ENCODE assay signal across 8 cellular contexts in genomic region chr10:3043512-3044368, GRCh38. TPM values are rescaled to one million over a fixed set of nuclear protein-coding genes. Genes with fewer than 3 reads are reported as not detected.
DNase-seq lines count a peak whose midpoint lies in the region; ATAC-seq and TF ChIP-seq lines count a peak whose summit lies in the region.

No MANE protein-coding gene starts in this region.

- H3K4me1 Mint-ChIP-seq in activated CD8-positive, alpha-beta T cell treated with anti-CD3 and anti-CD28 coated beads, Interleukin-2, amount 10 ng/mL, durations not matched to agents 7 days and 5 days (ENCODE audit: low read depth) = no peaks in the 10 kb centered on the region

- no peak overlapping the region for H3K27ac ChIP-seq in C4-2B
- peak overlapping the region; percentile 13 for H3K27ac ChIP-seq in muscle layer of colon (ENCODE audit: low read depth, low read length)
- peak overlapping the region; percentile 6 to 81 for H3K27ac ChIP-seq in tibial artery

- no peaks in the 10 kb centered on the region for H3K36me3 ChIP-seq in muscle layer of colon (ENCODE audit: insufficient read depth, low read length)
- H3K36me3 ChIP-seq in tibial artery = no peaks in the 10 kb centered on the region

- H3K9me3 ChIP-seq in muscle layer of colon (ENCODE audit: low read length) (no peaks in the 10 kb centered on the region), tibial artery (no peaks in the 10 kb centered on the region)

- ATAC-seq in GM19023 (IDR thresholded peaks at IDR 0.05; ENCODE audit: unreplicated experiment) = peak; percentile 80
- peak; percentile 71 for ATAC-seq in HG03378 (IDR thresholded peaks at IDR 0.05; ENCODE audit: unreplicated experiment)
- ATAC-seq in activated CD8-positive, alpha-beta T cell treated with anti-CD3 and anti-CD28 coated beads, Interleukin-2, amount 10 ng/mL, durations not matched to agents 7 days and 5 days = peak; percentile 57

- no peak overlapping the region for H3K4me3 Mint-ChIP-seq in activated CD8-positive, alpha-beta T cell treated with anti-CD3 and anti-CD28 coated beads, Interleukin-2, amount 10 ng/mL, durations not matched to agents 7 days and 5 days

- CTCF ChIA-PET in activated CD8-positive, alpha-beta T cell treated with anti-CD3 and anti-CD28 coated beads, Interleukin-2, amount 10 ng/mL, durations not matched to agents 7 days and 5 days (lab: Charles Lee) = interaction anchor here (1.2 to 3.8 kb wide), 5 partner anchors 10 to 205 kb away, joined by 4 to 17 read pairs (median 4); no protein-coding TSS in a partner anchor

- H3K4me3 ChIP-seq in epithelial cell of proximal tubule (ENCODE audit: low read depth, low read length) = no peak overlapping the region
- H3K4me3 ChIP-seq in muscle layer of colon (ENCODE audit: low read depth in 1 of 2, low read length in 2 of 2) = no peak overlapping the region
- H3K4me3 ChIP-seq in tibial artery = no peak overlapping the region

- no peaks in the 10 kb centered on the region for H3K36me3 Mint-ChIP-seq in activated CD8-positive, alpha-beta T cell treated with anti-CD3 and anti-CD28 coated beads, Interleukin-2, amount 10 ng/mL, durations not matched to agents 7 days and 5 days (ENCODE audit: low read depth)

- peak; percentile 84 for TF ChIP-seq CTCF in C4-2B (conservative IDR thresholded peaks at IDR 0.05)
- peak; percentile 97 for TF ChIP-seq CTCF in epithelial cell of proximal tubule (conservative IDR thresholded peaks at IDR 0.05; ENCODE audit: low read depth, low read length)
- TF ChIP-seq CTCF in tibial artery (IDR thresholded peaks at IDR 0.05) = peak; percentile 72 to 73

- intact Hi-C loops in tibial artery (cut with DNase I; ENCODE audit: low total_unique reads) = no loop called here

- no peaks in the 10 kb centered on the region for H3K27me3 ChIP-seq in muscle layer of colon (ENCODE audit: control insufficient read depth in 1 of 2, insufficient read depth in 2 of 2, low read length in 2 of 2)
- no peaks in the 10 kb centered on the region for H3K27me3 ChIP-seq in tibial artery

- H3K4me1 ChIP-seq in muscle layer of colon (ENCODE audit: insufficient read depth, low read length) = peaks cover 28% of the 10 kb centered on the region
- H3K4me1 ChIP-seq in tibial artery = peaks cover 0 to 41% (median 34%) of the 10 kb centered on the region in 4 donors

- H3K9me3 Mint-ChIP-seq in activated CD8-positive, alpha-beta T cell treated with anti-CD3 and anti-CD28 coated beads, Interleukin-2, amount 10 ng/mL, durations not matched to agents 7 days and 5 days (ENCODE audit: insufficient read depth) = no peaks in the 10 kb centered on the region

- H3K27ac Mint-ChIP-seq in activated CD8-positive, alpha-beta T cell treated with anti-CD3 and anti-CD28 coated beads, Interleukin-2, amount 10 ng/mL, durations not matched to agents 7 days and 5 days = no peak overlapping the region

- DNase-seq in NCI-H69 (lab: John Stamatoyannopoulos, UW) (peak; percentile 79), epithelial cell of proximal tubule (ENCODE audit: low read depth) (peak; percentile 49), tibial artery (peak; percentile 60 to 81)
- DNase-seq in activated CD8-positive, alpha-beta T cell treated with anti-CD3 and anti-CD28 coated beads, Interleukin-2, amount 10 ng/mL, durations not matched to agents 7 days and 5 days = peak; percentile 57

- POLR2A ChIA-PET in activated CD8-positive, alpha-beta T cell treated with anti-CD3 and anti-CD28 coated beads, Interleukin-2, amount 10 ng/mL, durations not matched to agents 7 days and 5 days (lab: Charles Lee) = no interaction called here

- no peaks in the 10 kb centered on the region for H3K27me3 Mint-ChIP-seq in activated CD8-positive, alpha-beta T cell treated with anti-CD3 and anti-CD28 coated beads, Interleukin-2, amount 10 ng/mL, durations not matched to agents 7 days and 5 days (ENCODE audit: low read depth)

- no peak overlapping the region for H3K9ac ChIP-seq in muscle layer of colon (ENCODE audit: low read length)

RNA-seq across cellular contexts. Expression of gene PFKP, which starts 23.6 kb away (rescaled TPM):
- 100 to 1,000 TPM; 220 to 233 TPM for total RNA-seq in activated CD8-positive, alpha-beta T cell treated with anti-CD3 and anti-CD28 coated beads, Interleukin-2, amount 10 ng/mL, durations not matched to agents 7 days and 5 days
- 377 and 402 TPM in 2 replicates for total RNA-seq in epithelial cell of proximal tubule
